Comparison of ENCODE assay signal across 9 cellular contexts in the genomic region with DNA sequence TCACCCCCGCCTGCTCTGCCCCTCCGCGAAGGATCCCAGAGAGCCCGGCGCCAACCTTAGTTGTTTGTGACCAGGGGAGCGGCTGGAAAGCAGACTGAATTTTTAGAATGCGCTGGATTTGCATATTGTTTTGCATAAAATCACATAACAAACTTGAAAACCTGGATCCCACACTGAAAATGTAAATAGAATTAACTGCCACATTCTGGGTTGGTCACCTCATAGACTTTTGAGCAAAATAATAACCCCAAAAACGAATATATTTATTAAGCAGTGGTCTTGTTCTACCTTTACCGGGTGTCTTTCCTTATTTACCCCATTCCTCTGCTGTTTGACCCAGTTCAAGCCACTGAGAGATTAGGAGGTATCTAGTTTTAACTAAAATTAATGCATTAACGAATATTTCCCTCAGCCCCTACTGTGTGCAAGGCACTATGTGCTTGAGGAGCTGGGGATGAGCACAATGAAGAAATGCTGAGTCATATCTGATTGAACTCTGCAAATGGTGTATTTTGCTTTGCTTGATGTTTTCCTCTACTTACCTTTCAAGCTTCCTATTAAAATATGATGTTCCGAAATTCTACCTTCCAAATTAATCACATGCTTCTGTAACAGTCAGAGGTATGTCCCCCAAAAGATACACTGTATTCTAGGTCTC. TPM values are rescaled to one million over a fixed set of nuclear protein-coding genes. Genes with fewer than 3 reads are reported as not detected.
DNase-seq lines count a peak whose midpoint lies in the region; ATAC-seq, FAIRE-seq and TF ChIP-seq lines count a peak whose summit lies in the region.
"Had no signal": no experiment of that assay in that cellular context is flagged by ENCODE, and none has a peak within 500 bp of the region (broad histone marks: within the 10 kb centered on the region; RNA-seq: fewer than 3 reads in every experiment).

No MANE protein-coding gene starts in this region.

- H3K36me3 ChIP-seq in keratinocyte (ENCODE audit: control insufficient read depth in 2 of 2, extremely low read depth in 1 of 2, insufficient read depth in 2 of 2, low read length in 2 of 2), result no peaks in the 10 kb centered on the region
- no peaks in the 10 kb centered on the region for H3K36me3 ChIP-seq in thoracic aorta

- peaks cover 24% of the 10 kb centered on the region for H3K27me3 ChIP-seq in keratinocyte (ENCODE audit: control insufficient read depth, extremely low read depth, insufficient read depth, low read length)
- H3K27me3 ChIP-seq in thoracic aorta (replicated peaks; ENCODE audit: insufficient read depth), result no peaks in the 10 kb centered on the region

- no peak for FAIRE-seq in keratinocyte (lab: Jason Lieb, UNC)

- peaks cover 43% of the 10 kb centered on the region for H3K27me3 Mint-ChIP-seq in activated T-cell treated with anti-CD3 and anti-CD28 coated beads, Interleukin-2, amount 50 U/mL, for 4 hours (ENCODE audit: low read depth)
- peaks cover 47% of the 10 kb centered on the region for H3K27me3 Mint-ChIP-seq in activated T-helper 1 cell treated with anti-CD3 and anti-CD28 coated beads, Interleukin-12 subunit alpha, Interleukin-12 subunit beta, Interleukin-2, Interleukin-4 antibody, amounts not matched to agents 30 ng/mL and 10 ng/mL and 1 ng/mL, durations not matched to agents 14 hours and 24 hours and 36 hours (ENCODE audit: insufficient read depth)

- H3K4me2 ChIP-seq in keratinocyte (ENCODE audit: control insufficient read depth, extremely low read depth, insufficient read depth, low read depth, low read length), result peak overlapping the region; percentile 89

- H3K4me3 Mint-ChIP-seq in activated T-cell treated with anti-CD3 and anti-CD28 coated beads, Interleukin-2, amount 50 U/mL, for 4 hours, result peak overlapping the region; percentile 85
- H3K4me3 Mint-ChIP-seq in activated T-helper 1 cell treated with anti-CD3 and anti-CD28 coated beads, Interleukin-12 subunit alpha, Interleukin-12 subunit beta, Interleukin-2, Interleukin-4 antibody, amounts not matched to agents 30 ng/mL and 10 ng/mL and 1 ng/mL, durations not matched to agents 14 hours and 24 hours and 36 hours, result peak overlapping the region; percentile 80

- H3K27ac Mint-ChIP-seq in activated T-helper 1 cell treated with anti-CD3 and anti-CD28 coated beads, Interleukin-12 subunit alpha, Interleukin-12 subunit beta, Interleukin-2, Interleukin-4 antibody, amounts not matched to agents 30 ng/mL and 10 ng/mL and 1 ng/mL, durations not matched to agents 14 hours and 24 hours and 36 hours, result no peak overlapping the region

- dilution Hi-C loops in keratinocyte (cut with MboI; ENCODE audit: extremely low pct_ligation_motif_present, low sequenced_read_pairs), result no loop called here

- H3K4me3 ChIP-seq in keratinocyte (ENCODE audit: control insufficient read depth in 2 of 3, extremely low read depth in 1 of 3, insufficient read depth in 2 of 3, low read depth in 1 of 3, low read length in 3 of 3) (peak overlapping the region; percentile 65 to 75 (median 73)), thoracic aorta (peak overlapping the region; percentile 90)

- peak overlapping the region; percentile 71 for H3K9ac ChIP-seq in keratinocyte (ENCODE audit: control insufficient read depth, extremely low read depth, insufficient read depth, low read length)

- intact Hi-C loops in activated T-helper 1 cell treated with anti-CD3 and anti-CD28 coated beads, Interleukin-12 subunit alpha, Interleukin-12 subunit beta, Interleukin-2, Interleukin-4 antibody, amounts not matched to agents 30 ng/mL and 10 ng/mL and 1 ng/mL, durations not matched to agents 14 hours and 24 hours and 36 hours (cut with micrococcal nuclease), result loop anchor here (1.0 to 2.0 kb wide), 3 partner anchors 61 to 109 kb away; no protein-coding TSS in a partner anchor

- H3K9me3 Mint-ChIP-seq in activated T-cell treated with anti-CD3 and anti-CD28 coated beads, Interleukin-2, amount 50 U/mL, for 4 hours, result no peaks in the 10 kb centered on the region
- no peaks in the 10 kb centered on the region for H3K9me3 Mint-ChIP-seq in activated T-helper 1 cell treated with anti-CD3 and anti-CD28 coated beads, Interleukin-12 subunit alpha, Interleukin-12 subunit beta, Interleukin-2, Interleukin-4 antibody, amounts not matched to agents 30 ng/mL and 10 ng/mL and 1 ng/mL, durations not matched to agents 14 hours and 24 hours and 36 hours

- H3K4me1 ChIP-seq in keratinocyte (ENCODE audit: control insufficient read depth, extremely low read depth, insufficient read depth, low read length) (peaks cover 18% of the 10 kb centered on the region), thoracic aorta (ENCODE audit: control insufficient read depth in 1 of 2, low read depth in 2 of 2) (peaks cover 7 to 22% of the 10 kb centered on the region in 2 donors)

- no peaks in the 10 kb centered on the region for H3K9me1 ChIP-seq in keratinocyte (ENCODE audit: control insufficient read depth, extremely low read depth, insufficient read depth, low read length)

- no peak for TF ChIP-seq CTCF in keratinocyte (optimal IDR thresholded peaks at IDR 0.05 in 1 of 3, IDR thresholded peaks at IDR 0.05 in 1 of 3, conservative IDR thresholded peaks at IDR 0.05 in 1 of 3; ENCODE audit: extremely low read depth in 1 of 3, insufficient read depth in 2 of 3, low read length in 3 of 3)
- no peak for TF ChIP-seq CTCF in thoracic aorta (IDR thresholded peaks at IDR 0.05)

- no peaks in the 10 kb centered on the region for H3K36me3 Mint-ChIP-seq in activated T-cell treated with anti-CD3 and anti-CD28 coated beads, Interleukin-2, amount 50 U/mL, for 4 hours (ENCODE audit: insufficient read depth)
- peaks cover 13% of the 10 kb centered on the region for H3K36me3 Mint-ChIP-seq in activated T-helper 1 cell treated with anti-CD3 and anti-CD28 coated beads, Interleukin-12 subunit alpha, Interleukin-12 subunit beta, Interleukin-2, Interleukin-4 antibody, amounts not matched to agents 30 ng/mL and 10 ng/mL and 1 ng/mL, durations not matched to agents 14 hours and 24 hours and 36 hours (ENCODE audit: low read depth)

- no peak for DNase-seq in activated T-cell treated with anti-CD3 and anti-CD28 coated beads, Interleukin-2, amount 50 U/mL, for 4 hours
- DNase-seq in activated T-cell treated with anti-CD3 and anti-CD28 coated beads for 4 hours (no peak), keratinocyte (ENCODE audit: low read depth, low spot score) (no peak), thoracic aorta (ENCODE audit: low spot score) (peak; percentile 47), CD1c-positive myeloid dendritic cell (ENCODE audit: extremely low spot score) (no peak), C1 segment of cervical spinal cord (lab: John Stamatoyannopoulos, UW) (no peak)
- no peak for DNase-seq in activated T-helper 1 cell treated with anti-CD3 and anti-CD28 coated beads, Interleukin-12 subunit alpha, Interleukin-12 subunit beta, Interleukin-2, Interleukin-4 antibody, amounts not matched to agents 30 ng/mL and 10 ng/mL and 1 ng/mL, durations not matched to agents 14 hours and 24 hours and 36 hours (ENCODE audit: low spot score)
- DNase-seq: Karpas-422 had no signal

- H4K20me1 ChIP-seq in keratinocyte (ENCODE audit: control insufficient read depth, extremely low read depth, insufficient read depth, low read length), result no peaks in the 10 kb centered on the region

- no peak for ATAC-seq in activated T-cell treated with anti-CD3 and anti-CD28 coated beads, Interleukin-2, amount 50 U/mL, for 4 hours
- ATAC-seq in thoracic aorta (ENCODE audit: insufficient number of reproducible peaks, low FRiP score, low read depth), result no peak
- no peak for ATAC-seq in HG02623 (IDR thresholded peaks at IDR 0.05; ENCODE audit: unreplicated experiment)

- H3K9me3 ChIP-seq in keratinocyte (ENCODE audit: control insufficient read depth, low read depth, low read length) (no peaks in the 10 kb centered on the region), thoracic aorta (no peaks in the 10 kb centered on the region)

- H3K79me2 ChIP-seq in keratinocyte (ENCODE audit: control insufficient read depth, insufficient read depth, low read length), result no peaks in the 10 kb centered on the region

- H3K27ac ChIP-seq in keratinocyte (ENCODE audit: control insufficient read depth, insufficient read depth, low read length) (no peak overlapping the region), thoracic aorta (peak overlapping the region; percentile 1 to 74)

- peak overlapping the region; percentile 91 for H2AFZ ChIP-seq in keratinocyte (ENCODE audit: control insufficient read depth, low read length)

- H3K4me1 Mint-ChIP-seq in activated T-cell treated with anti-CD3 and anti-CD28 coated beads, Interleukin-2, amount 50 U/mL, for 4 hours (ENCODE audit: low read depth), result peaks cover 34% of the 10 kb centered on the region
- peaks cover 42% of the 10 kb centered on the region for H3K4me1 Mint-ChIP-seq in activated T-helper 1 cell treated with anti-CD3 and anti-CD28 coated beads, Interleukin-12 subunit alpha, Interleukin-12 subunit beta, Interleukin-2, Interleukin-4 antibody, amounts not matched to agents 30 ng/mL and 10 ng/mL and 1 ng/mL, durations not matched to agents 14 hours and 24 hours and 36 hours (ENCODE audit: low read depth)

RNA-seq across cellular contexts. Expression of a gene that starts 0.4 kb away (rescaled TPM):
- 1 to 10 TPM; 2.0 to 2.8 (median 2.4) TPM for total RNA-seq in activated T-cell treated with anti-CD3 and anti-CD28 coated beads, Interleukin-2, amount 50 U/mL, for 4 hours
- 8.7 and 11.2 TPM in 2 replicates for total RNA-seq in activated T-helper 1 cell treated with anti-CD3 and anti-CD28 coated beads, Interleukin-12 subunit alpha, Interleukin-12 subunit beta, Interleukin-2, Interleukin-4 antibody, amounts not matched to agents 30 ng/mL and 10 ng/mL and 1 ng/mL, durations not matched to agents 14 hours and 24 hours and 36 hours
- 4.7 to 13.3 TPM (median 9.3 TPM) in 3 replicates for polyA plus RNA-seq in keratinocyte
- 20.2 TPM for polyA plus RNA-seq in keratinocyte (2011; ENCODE audit: low read depth)
- 5.8 and 12.4 TPM in 2 replicates for polyA plus RNA-seq in keratinocyte (2011; cell fraction: cytosol; rRNA removed)
- 11.6 and 12.3 TPM in 2 replicates for polyA plus RNA-seq in keratinocyte (2011; cell fraction: nucleus; rRNA removed)
- 4.2 and 58.5 TPM in 2 replicates for polyA plus RNA-seq in keratinocyte (2012; ENCODE audit: low replicate concordance)
- 5.2 to 16.4 TPM (median 12.8 TPM) in 3 replicates for polyA minus RNA-seq in keratinocyte
- 9.8 TPM for polyA minus RNA-seq in keratinocyte (2011; cell fraction: cytosol; rRNA and poly(A)+ RNA removed)
- 7.4 and 9.8 TPM in 2 replicates for polyA minus RNA-seq in keratinocyte (2011; cell fraction: nucleus; rRNA and poly(A)+ RNA removed)
- total RNA-seq in thoracic aorta, result 10 to 100 TPM; 10.8 to 11.4 TPM
